Comparison of ENCODE assay signal across 9 cellular contexts in genomic region chr6:99614430-99615161, GRCh38. TPM values are rescaled to one million over a fixed set of nuclear protein-coding genes. Genes with fewer than 3 reads are reported as not detected.
DNase-seq lines count a peak whose midpoint lies in the region; ATAC-seq lines count a peak whose summit lies in the region.
"Had no signal": no experiment of that assay in that cellular context is flagged by ENCODE, and none has a peak within 500 bp of the region (broad histone marks: within the 10 kb centered on the region; RNA-seq: fewer than 3 reads in every experiment).

No MANE protein-coding gene starts in this region.

- peak; percentile 72 for DNase-seq in activated CD8-positive, alpha-beta memory T cell treated with anti-CD3 and anti-CD28 coated beads for 24 hours
- DNase-seq in activated CD8-positive, alpha-beta memory T cell treated with anti-CD3 and anti-CD28 coated beads, Interleukin-2, amount 50 U/mL, for 4 hours: no peak
- DNase-seq in SK-MEL-5 (ENCODE audit: low read depth, low spot score) (peak; percentile 66), germinal center (ENCODE audit: low spot score) (peak; percentile 18), HCEC 1CT (no peak)
- DNase-seq: DND-41 had no signal

- H3K4me1 ChIP-seq in skeletal muscle tissue (ENCODE audit: control insufficient read depth in 3 of 3, insufficient read depth in 3 of 3, low read length in 3 of 3): peaks cover 0 to 13% (median 9%) of the 10 kb centered on the region in 3 donors

- ATAC-seq in HG03175 (IDR thresholded peaks at IDR 0.05; ENCODE audit: unreplicated experiment): peak; percentile 31
- ATAC-seq in GM21423 (IDR thresholded peaks at IDR 0.05; ENCODE audit: unreplicated experiment): no peak

- H3K4me3 ChIP-seq in skeletal muscle tissue (ENCODE audit: low read length in 3 of 3): peak overlapping the region in 2 of 3 donors; percentile 46 to 67

- no peak overlapping the region for H3K27ac ChIP-seq in skeletal muscle tissue (ENCODE audit: low read depth, low read length)

- in situ Hi-C loops in SK-MEL-5 (cut with HindIII; ENCODE audit: low pct_unique_long_range_greater_than_20kb, low sequenced_read_pairs): no loop called here

- H3K9me3 ChIP-seq in skeletal muscle tissue (ENCODE audit: control insufficient read depth in 3 of 3, low read length in 3 of 3): no peaks in the 10 kb centered on the region

- peaks cover 87 to 93% (median 88%) of the 10 kb centered on the region in 3 donors for H3K27me3 ChIP-seq in skeletal muscle tissue (ENCODE audit: control insufficient read depth in 3 of 3, insufficient read depth in 3 of 3, low read length in 3 of 3)

- no peaks in the 10 kb centered on the region for H3K36me3 ChIP-seq in skeletal muscle tissue (ENCODE audit: control insufficient read depth in 3 of 3, insufficient read depth in 3 of 3, low read length in 3 of 3)

- no peak overlapping the region for H3K9ac ChIP-seq in skeletal muscle tissue (ENCODE audit: low read depth in 1 of 3, low read length in 3 of 3)

RNA-seq across cellular contexts. Expression of gene PRDM13, which starts 8.0 kb away (rescaled TPM):
- total RNA-seq in SK-MEL-5 (2014; rRNA removed; shearing (Covaris generic)): 2.6 and 3.5 TPM in 2 replicates
- polyA plus RNA-seq in SK-MEL-5 (2015; cell fraction: cytosol; rRNA removed): 4.4 and 4.5 TPM in 2 replicates
- 1.2 and 1.4 TPM in 2 replicates for polyA plus RNA-seq in SK-MEL-5 (2015; cell fraction: nucleus; rRNA removed)
- total RNA-seq in skeletal muscle tissue: not detected

RNA-seq across cellular contexts. Expression of gene CCNC, which starts 46.1 kb away (rescaled TPM):
- 84.7 and 105 TPM in 2 replicates for total RNA-seq in SK-MEL-5 (2014; rRNA removed; shearing (Covaris generic))
- polyA plus RNA-seq in SK-MEL-5 (2015; cell fraction: cytosol; rRNA removed): 37.1 and 44.7 TPM in 2 replicates
- 50.9 and 71.5 TPM in 2 replicates for polyA plus RNA-seq in SK-MEL-5 (2015; cell fraction: nucleus; rRNA removed)
- 38.1 TPM for total RNA-seq in skeletal muscle tissue

Comparison
In these comparisons a context has a peak if more than half of its experiments do, and no peak if none do; other contexts are left out.
1. DNase-seq: peak in activated CD8-positive, alpha-beta memory T cell treated with anti-CD3 and anti-CD28 coated beads for 24 hours (single experiment), SK-MEL-5 (single experiment) and germinal center (single experiment); none in activated CD8-positive, alpha-beta memory T cell treated with anti-CD3 and anti-CD28 coated beads, Interleukin-2, amount 50 U/mL, for 4 hours (single experiment) and HCEC 1CT (single experiment).